In genomic region chr3:133380481-133381225, GRCh38 we compare ENCODE assay signal across 25 cellular contexts. TPM values are rescaled to one million over a fixed set of nuclear protein-coding genes. Genes with fewer than 3 reads are reported as not detected.
A peak's percentile ranks its signal among the peaks of the same experiment; 100 is the strongest.
DNase-seq lines count a peak whose midpoint lies in the region; ATAC-seq and TF ChIP-seq lines count a peak whose summit lies in the region.
"Had no signal": no experiment of that assay in that cellular context is flagged by ENCODE, and none has a peak within 500 bp of the region (broad histone marks: within the 10 kb centered on the region; RNA-seq: fewer than 3 reads in every experiment).

No MANE protein-coding gene starts in this region.

- H3K14ac ChIP-seq in neuronal stem cell (ENCODE audit: low read length) = no peak overlapping the region

- peak; percentile 7 for DNase-seq in GM13977 (ENCODE audit: low spot score)
- no peak for DNase-seq in T-helper 17 cell
- DNase-seq in dorsolateral prefrontal cortex = no peak
- DNase-seq in neuronal stem cell (ENCODE audit: low spot score) = no peak
- no peak for DNase-seq in erythroblast (lab: John Stamatoyannopoulos, UW)
- no peak for DNase-seq in chondrocyte (ENCODE audit: low spot score)
- no peak for DNase-seq in CD1c-positive myeloid dendritic cell (ENCODE audit: extremely low spot score)
- DNase-seq in heart right ventricle = no peak
- DNase-seq: 8988T; CD4-positive, CD25-positive, alpha-beta regulatory T cell; CD8-positive, alpha-beta memory T cell; COR-L47; DMS 273 treated with DMSO at 0.1 percent for 48 hours; DMS53; DND-41; EL; GM23248; HCEC 1CT had no signal

- H3K9me3 ChIP-seq in T-helper 17 cell (ENCODE audit: control insufficient read depth, low read length, poor library complexity, severe bottlenecking) (no peaks in the 10 kb centered on the region), neuronal stem cell (replicated peaks in 1 of 2; ENCODE audit: control insufficient read depth in 2 of 2, insufficient read depth in 1 of 2, low read depth in 1 of 2, low read length in 2 of 2) (no peaks in the 10 kb centered on the region), heart right ventricle (no peaks in the 10 kb centered on the region)
- H3K9me3 ChIP-seq: BLaER1 treated with 17β-estradiol and CSF1 and Interleukin-3, amounts not matched to agents 10 nM and 100 nM had no signal

- H3K9me3 Mint-ChIP-seq in chondrocyte (ENCODE audit: low read depth) = no peaks in the 10 kb centered on the region
- H3K9me3 Mint-ChIP-seq: CD4-positive, CD25-positive, alpha-beta regulatory T cell; CD8-positive, alpha-beta memory T cell; IgD-negative memory B cell had no signal

- no peak overlapping the region for H2AFZ ChIP-seq in neuronal stem cell (ENCODE audit: low read length)
- H2AFZ ChIP-seq: GM23248 had no signal

- no peak overlapping the region for H2BK12ac ChIP-seq in neuronal stem cell (ENCODE audit: low read length)

- peak overlapping the region; percentile 14 for H4K91ac ChIP-seq in neuronal stem cell (ENCODE audit: low read depth, low read length, poor library complexity)

- peak overlapping the region; percentile 47 for H2AK5ac ChIP-seq in neuronal stem cell (ENCODE audit: low read depth, low read length)

- H4K8ac ChIP-seq in neuronal stem cell (ENCODE audit: low read depth, low read length) = no peak overlapping the region

- intact Hi-C loops in dorsolateral prefrontal cortex (cut with DNase I) (loop anchor here (5.0 to 10.0 kb wide), 3 partner anchors 648 to 846 kb away; partner anchors contain the start of gene UBA5 (in 1 of the 2)), heart right ventricle (cut with DNase I) (loop anchor here in 6 of 10 donors (2.0 to 10.0 kb wide), 5 partner anchors 338 to 648 kb away; no protein-coding TSS in a partner anchor)

- no peak overlapping the region for H2BK5ac ChIP-seq in neuronal stem cell (ENCODE audit: low read length)

- no peak for TF ChIP-seq POLR2A in erythroblast (IDR thresholded peaks at IDR 0.05; ENCODE audit: low read length)

- no peak overlapping the region for H3K4ac ChIP-seq in neuronal stem cell (ENCODE audit: low read length)

- peaks cover 2% of the 10 kb centered on the region for H3K4me1 Mint-ChIP-seq in T-helper 17 cell
- peaks cover 8% of the 10 kb centered on the region for H3K4me1 Mint-ChIP-seq in chondrocyte (ENCODE audit: low read depth)
- H3K4me1 Mint-ChIP-seq: CD4-positive, CD25-positive, alpha-beta regulatory T cell; CD8-positive, alpha-beta memory T cell had no signal

- H3K36me3 Mint-ChIP-seq in T-helper 17 cell (ENCODE audit: low read depth) = peaks cover 2% of the 10 kb centered on the region
- no peaks in the 10 kb centered on the region for H3K36me3 Mint-ChIP-seq in chondrocyte (ENCODE audit: low read depth)
- H3K36me3 Mint-ChIP-seq: CD4-positive, CD25-positive, alpha-beta regulatory T cell; CD8-positive, alpha-beta memory T cell had no signal

- H3K23ac ChIP-seq in neuronal stem cell (ENCODE audit: low read depth, low read length, poor library complexity) = no peak overlapping the region

- H3K27ac ChIP-seq in dorsolateral prefrontal cortex (peak overlapping the region in 53 of 59 donors; percentile 4 to 88 (median 62)), neuronal stem cell (replicated peaks; ENCODE audit: low read length) (no peak overlapping the region), heart right ventricle (no peak overlapping the region)
- H3K27ac ChIP-seq: BLaER1 treated with 17β-estradiol and CSF1 and Interleukin-3, amounts not matched to agents 10 nM and 100 nM; GM23248 had no signal

- no peak overlapping the region for H2BK120ac ChIP-seq in neuronal stem cell (ENCODE audit: low read depth, low read length)

- ATAC-seq in T-helper 17 cell = no peak
- ATAC-seq in heart right ventricle = no peak
- ATAC-seq: GM12878 had no signal

- H3K36me3 ChIP-seq in neuronal stem cell (replicated peaks in 1 of 2; ENCODE audit: control insufficient read depth in 2 of 2, insufficient read depth in 2 of 2, low read length in 2 of 2) (no peaks in the 10 kb centered on the region), heart right ventricle (no peaks in the 10 kb centered on the region)
- H3K36me3 ChIP-seq: BLaER1 treated with 17β-estradiol and CSF1 and Interleukin-3, amounts not matched to agents 10 nM and 100 nM had no signal

- H3K4me1 ChIP-seq in neuronal stem cell (ENCODE audit: control insufficient read depth in 2 of 2, insufficient read depth in 1 of 2, low read depth in 1 of 2, low read length in 2 of 2) (peaks cover 0 to 3% of the 10 kb centered on the region in 2 donors), heart right ventricle (peaks cover 0 to 12% (median 3%) of the 10 kb centered on the region in 9 donors)

- no peak overlapping the region for H3K27ac Mint-ChIP-seq in T-helper 17 cell
- H3K27ac Mint-ChIP-seq in chondrocyte (ENCODE audit: unreplicated experiment) = no peak overlapping the region
- H3K27ac Mint-ChIP-seq: CD4-positive, CD25-positive, alpha-beta regulatory T cell; CD8-positive, alpha-beta memory T cell; IgD-negative memory B cell had no signal

- H3K18ac ChIP-seq in neuronal stem cell (ENCODE audit: low read length) = no peak overlapping the region

- WGBS in neuronal stem cell (ENCODE audit: extremely low coverage in 2 of 2, insufficient read length in 2 of 2, insufficient replicate concordance in 1 of 2), 2 donors = no CpG with 5 or more reads among the region's 16 CpGs
- 93% methylated on average over 16 of the region's 16 CpGs for WGBS in heart right ventricle, 2 donors

- peak overlapping the region; percentile 25 for H3K4me3 Mint-ChIP-seq in T-helper 17 cell
- no peak overlapping the region for H3K4me3 Mint-ChIP-seq in chondrocyte (ENCODE audit: unreplicated experiment)
- H3K4me3 Mint-ChIP-seq: CD4-positive, CD25-positive, alpha-beta regulatory T cell; CD8-positive, alpha-beta memory T cell; IgD-negative memory B cell had no signal

- in situ Hi-C loops in GM13977 (cut with MboI; ENCODE audit: low pct_unique_long_range_greater_than_20kb, low sequenced_read_pairs, unreplicated experiment) = loop anchor here (25.0 kb wide), 2 partner anchors 343 to 643 kb away; partner anchors contain the start of gene TMEM108

- H3K27me3 Mint-ChIP-seq in T-helper 17 cell (peaks cover 35% of the 10 kb centered on the region), chondrocyte (ENCODE audit: low read depth) (peaks cover 3% of the 10 kb centered on the region)

- H3K4me3 ChIP-seq in dorsolateral prefrontal cortex (peak overlapping the region in 20 of 59 donors; percentile 3 to 35 (median 17)), neuronal stem cell (ENCODE audit: low read length in 2 of 2) (no peak overlapping the region), heart right ventricle (no peak overlapping the region)
- H3K4me3 ChIP-seq: BLaER1 treated with 17β-estradiol and CSF1 and Interleukin-3, amounts not matched to agents 10 nM and 100 nM; GM12878; GM23248 had no signal

- H3K79me1 ChIP-seq in neuronal stem cell (ENCODE audit: low read depth, low read length) = no peaks in the 10 kb centered on the region

- H2BK15ac ChIP-seq in neuronal stem cell (ENCODE audit: low read length) = no peak overlapping the region

- H3K27me3 ChIP-seq in dorsolateral prefrontal cortex (no peaks in the 10 kb centered on the region), neuronal stem cell (ENCODE audit: control insufficient read depth in 3 of 3, insufficient read depth in 3 of 3, low read depth in 1 of 3, low read length in 3 of 3) (no peaks in the 10 kb centered on the region), heart right ventricle (peaks cover 0 to 9% (median 0%) of the 10 kb centered on the region in 7 donors)
- H3K27me3 ChIP-seq: BLaER1 treated with 17β-estradiol and CSF1 and Interleukin-3, amounts not matched to agents 10 nM and 100 nM had no signal

- no peak overlapping the region for H3K4me2 ChIP-seq in neuronal stem cell (ENCODE audit: insufficient read depth, low read length, poor library complexity, severe bottlenecking)
- H3K4me2 ChIP-seq: BLaER1 treated with 17β-estradiol and CSF1 and Interleukin-3, amounts not matched to agents 10 nM and 100 nM had no signal

- TF ChIP-seq CTCF in GM13977 (IDR thresholded peaks at IDR 0.05; ENCODE audit: extremely low read depth, insufficient read depth, missing control alignments) = no peak
- TF ChIP-seq CTCF in dorsolateral prefrontal cortex (IDR thresholded peaks at IDR 0.05 in 54 of 56, conservative IDR thresholded peaks at IDR 0.05 in 2 of 56; ENCODE audit: low read depth in 1 of 56, partially characterized antibody in 56 of 56) = no peak
- TF ChIP-seq CTCF in chondrocyte (IDR thresholded peaks at IDR 0.05) = no peak
- TF ChIP-seq CTCF in heart right ventricle (IDR thresholded peaks at IDR 0.05) = no peak

- no peak overlapping the region for H3K9ac ChIP-seq in neuronal stem cell (ENCODE audit: low read depth, low read length, poor library complexity)
- H3K9ac ChIP-seq: BLaER1 treated with 17β-estradiol and CSF1 and Interleukin-3, amounts not matched to agents 10 nM and 100 nM; GM23248 had no signal

RNA-seq across cellular contexts. Expression of gene BFSP2, which starts 19.2 kb away (rescaled TPM):
- total RNA-seq in T-helper 17 cell = 1 to 10 TPM; 1.2 to 1.5 TPM
- total RNA-seq in dorsolateral prefrontal cortex = 1 to 10 TPM in 19 of 120 experiments, under 1 TPM in 4, not detected in 97; 0.69 to 3.3 (median 1.4) TPM
- polyA plus RNA-seq in neuronal stem cell (2013, experiment 1 of 2) = 0.13 TPM
- 0.24 TPM for polyA plus RNA-seq in neuronal stem cell (2013, experiment 2 of 2)
- total RNA-seq in chondrocyte = not detected in 3 replicates
- not detected for total RNA-seq in heart right ventricle
- under 1 TPM in 1 of 2 donors, not detected in 1; 0.17 TPM for polyA plus RNA-seq in heart right ventricle
- total RNA-seq: A673; CD8-positive, alpha-beta memory T cell; G401; GM23248; H4 had no signal
- polyA plus RNA-seq: AG04450, GM23248 had no signal

Comparison
In these comparisons a context has a peak if more than half of its experiments do, and no peak if none do; other contexts are left out.
1. H3K27ac ChIP-seq: peak in dorsolateral prefrontal cortex (53 of 59); none in neuronal stem cell (single experiment) and heart right ventricle (0 of 10).